In genomic region chr3:98734737-98735136, GRCh38 we compare ENCODE assay signal across 12 cellular contexts. TPM values are rescaled to one million over a fixed set of nuclear protein-coding genes. Genes with fewer than 3 reads are reported as not detected.
A peak's percentile ranks its signal among the peaks of the same experiment; 100 is the strongest.
DNase-seq lines count a peak whose midpoint lies in the region; ATAC-seq and TF ChIP-seq lines count a peak whose summit lies in the region.
"Had no signal": no experiment of that assay in that cellular context is flagged by ENCODE, and none has a peak within 500 bp of the region (broad histone marks: within the 10 kb centered on the region; RNA-seq: fewer than 3 reads in every experiment).

No MANE protein-coding gene starts in this region.

- H3K36me3 Mint-ChIP-seq in nephron (ENCODE audit: low read depth) = peaks cover 12% of the 10 kb centered on the region

- DNase-seq in DMS 273 (lab: John Stamatoyannopoulos, UW; ENCODE audit: unreplicated experiment) (peak; percentile 98), M059J (ENCODE audit: low read depth) (peak; percentile 32), cerebellum (ENCODE audit: low spot score) (peak; percentile 42), T-helper 1 cell (no peak), OCI-M2 (lab: John Stamatoyannopoulos, UW; ENCODE audit: unreplicated experiment) (no peak), SKM-1 (lab: John Stamatoyannopoulos, UW; ENCODE audit: unreplicated experiment) (no peak)
- DNase-seq: activated naive CD4-positive, alpha-beta T cell; MG63; WERI-Rb-1 had no signal

- H3K9me3 Mint-ChIP-seq in nephron = no peaks in the 10 kb centered on the region

- peak overlapping the region in 1 of 3 experiments; percentile 95 for H3K27ac Mint-ChIP-seq in nephron

- TF ChIP-seq CTCF in nephron (IDR thresholded peaks at IDR 0.05; ENCODE audit: unreplicated experiment in 3 of 3) = no peak

- peaks cover 47% of the 10 kb centered on the region for H3K27me3 Mint-ChIP-seq in nephron (ENCODE audit: low read depth)

- ATAC-seq in GM21717 (IDR thresholded peaks at IDR 0.05; ENCODE audit: unreplicated experiment) = no peak
- ATAC-seq: left lobe of liver had no signal

- H3K4me1 Mint-ChIP-seq in nephron = peaks cover 11% of the 10 kb centered on the region

- H3K4me3 Mint-ChIP-seq in nephron = peak overlapping the region; percentile 89 to 94 (median 90)

RNA-seq across cellular contexts. Expression of gene ST3GAL6, which starts 28.4 kb away (rescaled TPM):
- 11.6 and 19.4 TPM in 2 replicates for total RNA-seq in M059J (2014; rRNA removed; shearing (Covaris generic))
- total RNA-seq in cerebellum = 19.8 TPM

Comparison
In these comparisons a context has a peak if more than half of its experiments do, and no peak if none do; other contexts are left out.
1. DNase-seq: peak in DMS 273 (single experiment), M059J (single experiment) and cerebellum (single experiment); none in T-helper 1 cell (0 of 5), OCI-M2 (single experiment) and SKM-1 (single experiment).